20 cellular contexts compared by ENCODE assay signal in genomic region chr15:83977992-83978391, GRCh38.
"Had no signal": no experiment of that assay in that cellular context is flagged by ENCODE, and none has a peak within 500 bp of the region (broad histone marks: within the 10 kb centered on the region; RNA-seq: fewer than 3 reads in every experiment).

No MANE protein-coding gene starts in this region.

- H3K9me3 ChIP-seq: esophagus squamous epithelium, mucosa of descending colon, suprapubic skin had no signal

- H3K27ac ChIP-seq: esophagus squamous epithelium, left lung, suprapubic skin, tibial nerve had no signal

- H3K36me3 ChIP-seq: esophagus squamous epithelium, left lung, suprapubic skin, tibial nerve had no signal

- DNase-seq: activated CD4-positive, alpha-beta memory T cell treated with anti-CD3 and anti-CD28 coated beads, Interleukin-2, amount 10 ng/mL, durations not matched to agents 7 days and 5 days; activated CD4-positive, alpha-beta T cell treated with anti-CD3 and anti-CD28 coated beads for 1 hour; activated CD4-positive, alpha-beta T cell treated with anti-CD3 and anti-CD28 coated beads, Interleukin-2, amount 10 ng/mL, durations not matched to agents 7 days and 5 days; activated naive CD8-positive, alpha-beta T cell treated with anti-CD3 and anti-CD28 coated beads, Interleukin-2, amount 50 U/mL, for 24 hours; activated T-cell treated with anti-CD3 and anti-CD28 coated beads, Interleukin-2, amount 50 U/mL, for 48 hours; amygdala; endodermal cell; esophagus squamous epithelium; left lung; mucosa of descending colon; posterior cingulate gyrus; stimulated activated CD4-positive, alpha-beta T cell treated with anti-CD3 and anti-CD28 coated beads, Interleukin-2, amount 100 ng/mL, for 24 hours; stimulated activated naive CD4-positive, alpha-beta T cell; T-helper 2 cell had no signal

- ATAC-seq: activated naive CD8-positive, alpha-beta T cell treated with anti-CD3 and anti-CD28 coated beads, Interleukin-2, amount 50 U/mL, for 24 hours; left lung; mucosa of descending colon; natural killer cell treated with Interleukin-12 subunit alpha and Interleukin-12 subunit beta and Interleukin-15 and Interleukin-18, amount 100 ng/mL, for 72 hours had no signal

- H3K4me3 ChIP-seq: esophagus squamous epithelium, left lung, lung, mucosa of descending colon, smooth muscle cell, suprapubic skin, tibial nerve had no signal

- FAIRE-seq: frontal cortex had no signal

- H3K27me3 ChIP-seq: esophagus squamous epithelium, left lung, suprapubic skin, tibial nerve had no signal

- H3K4me1 ChIP-seq: esophagus squamous epithelium, left lung, suprapubic skin, tibial nerve had no signal
